In the genomic region with DNA sequence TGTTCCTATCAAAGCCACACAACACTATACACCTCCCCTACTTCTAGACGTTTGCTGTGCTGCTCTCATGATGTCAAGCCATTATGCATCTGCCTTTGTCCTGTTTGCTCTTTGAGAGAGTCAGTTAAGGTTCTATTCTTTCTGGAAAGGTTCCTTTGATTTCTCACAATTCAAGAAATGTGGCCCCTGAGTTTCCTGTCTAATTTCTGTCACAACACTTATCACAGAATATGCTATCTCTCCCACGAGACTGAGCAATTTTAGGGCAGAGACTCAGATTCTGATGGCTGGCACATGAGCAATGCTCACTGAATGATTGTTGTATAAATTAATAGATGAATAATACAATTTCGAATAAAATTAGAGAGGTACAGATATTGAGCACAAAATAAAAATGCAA, we compare ENCODE assay signal across 3 cellular contexts.
"Had no signal": no experiment of that assay in that cellular context is flagged by ENCODE, and none has a peak within 500 bp of the region (broad histone marks: within the 10 kb centered on the region; RNA-seq: fewer than 3 reads in every experiment).

No MANE protein-coding gene starts in this region.

- H3K4me3 ChIP-seq: GM12878 had no signal

- DNase-seq: GDM1, GF-D8 had no signal
